20 cellular contexts compared by ENCODE assay signal in genomic region chr2:28318023-28318422, GRCh38.
"Had no signal": no experiment of that assay in that cellular context is flagged by ENCODE, and none has a peak within 500 bp of the region (broad histone marks: within the 10 kb centered on the region; RNA-seq: fewer than 3 reads in every experiment).

No MANE protein-coding gene starts in this region.

- H3K9me3 ChIP-seq: ascending aorta, breast epithelium, gastroesophageal sphincter, heart right ventricle had no signal

- H3K4me1 Mint-ChIP-seq: naive B cell had no signal

- H3K27me3 Mint-ChIP-seq: activated naive CD8-positive, alpha-beta T cell treated with anti-CD3 and anti-CD28 coated beads, Interleukin-2, amount 50 U/mL, for 24 hours; naive B cell had no signal

- H3K9me3 Mint-ChIP-seq: activated naive CD4-positive, alpha-beta T cell treated with anti-CD3 and anti-CD28 coated beads for 36 hours; activated naive CD8-positive, alpha-beta T cell treated with anti-CD3 and anti-CD28 coated beads, Interleukin-2, amount 50 U/mL, for 24 hours; activated T-helper 2 cell treated with anti-CD3 and anti-CD28 coated beads, Interferon-gamma antibody, Interleukin-2, Interleukin-4, amounts not matched to agents 10 μg/mL and 5 μg/mL and 100 μg/mL, durations not matched to agents 14 hours and 24 hours and 36 hours; naive B cell had no signal

- DNase-seq: activated CD4-positive, alpha-beta T cell treated with anti-CD3 and anti-CD28 coated beads, Interleukin-2, amount 50 U/mL, for 1 hour; activated naive CD4-positive, alpha-beta T cell treated with anti-CD3 and anti-CD28 coated beads for 36 hours; activated naive CD8-positive, alpha-beta T cell treated with anti-CD3 and anti-CD28 coated beads, Interleukin-2, amount 50 U/mL, for 24 hours; activated T-cell treated with anti-CD3 and anti-CD28 coated beads for 4 hours; cerebellar nuclear complex; effector CD8-positive, alpha-beta T cell; heart right ventricle; naive B cell; retina; stimulated activated CD4-positive, alpha-beta T cell treated with anti-CD3 and anti-CD28 coated beads, Interleukin-15, amount 100 ng/mL, for 24 hours; stimulated activated CD4-positive, alpha-beta T cell treated with anti-CD3 and anti-CD28 coated beads, Interleukin-4, amount 100 ng/mL, for 1 hour; stimulated activated naive CD4-positive, alpha-beta T cell; substantia nigra; trophoblast cell had no signal

- H3K79me2 ChIP-seq: parathyroid adenoma had no signal

- H3K27me3 ChIP-seq: ascending aorta, breast epithelium, gastroesophageal sphincter, heart right ventricle had no signal

- H3K4me3 ChIP-seq: ascending aorta, breast epithelium, gastroesophageal sphincter, heart right ventricle, lung had no signal

- ATAC-seq: activated naive CD8-positive, alpha-beta T cell treated with anti-CD3 and anti-CD28 coated beads, Interleukin-2, amount 50 U/mL, for 24 hours; gastroesophageal sphincter; heart right ventricle had no signal

- H3K4me1 ChIP-seq: breast epithelium, parathyroid adenoma had no signal

- H3K36me3 ChIP-seq: ascending aorta, breast epithelium, gastroesophageal sphincter had no signal

- H3K27ac ChIP-seq: gastroesophageal sphincter, heart right ventricle, parathyroid adenoma had no signal

- H3K4me3 Mint-ChIP-seq: activated naive CD4-positive, alpha-beta T cell treated with anti-CD3 and anti-CD28 coated beads for 36 hours; activated naive CD8-positive, alpha-beta T cell treated with anti-CD3 and anti-CD28 coated beads, Interleukin-2, amount 50 U/mL, for 24 hours; naive B cell had no signal

- H3K27ac Mint-ChIP-seq: activated naive CD4-positive, alpha-beta T cell treated with anti-CD3 and anti-CD28 coated beads for 36 hours; activated naive CD8-positive, alpha-beta T cell treated with anti-CD3 and anti-CD28 coated beads, Interleukin-2, amount 50 U/mL, for 24 hours; activated T-helper 2 cell treated with anti-CD3 and anti-CD28 coated beads, Interferon-gamma antibody, Interleukin-2, Interleukin-4, amounts not matched to agents 10 μg/mL and 5 μg/mL and 100 μg/mL, durations not matched to agents 14 hours and 24 hours and 36 hours had no signal

- H2AFZ ChIP-seq: parathyroid adenoma had no signal

- H3K9ac ChIP-seq: parathyroid adenoma had no signal
